ENCODE assay signal across 1 cellular context in genomic region chr6:4351857-4352669, GRCh38.
TF ChIP-seq lines count a peak whose summit lies in the region.

No MANE protein-coding gene starts in this region.

TF ChIP-seq in HEK293, 187 proteins besides CTCF, POLR2A, EP300 and RAD21 (continued from another document and continues in another):
- TF ChIP-seq ZNF518A (tag by site-specific recombination; conservative IDR thresholded peaks at IDR 0.05; ENCODE audit: low read depth) (no peak), ZNF600 (tag by site-specific recombination; IDR thresholded peaks at IDR 0.05) (0 out of 2 replicates have a peak, but pooled peaks have one; percentile 21), ZNF416 (tag by site-specific recombination; IDR thresholded peaks at IDR 0.05) (no peak), ZNF596 (tag by site-specific recombination; IDR thresholded peaks at IDR 0.05) (no peak), ZFP37 (tag by site-specific recombination; IDR thresholded peaks at IDR 0.05) (0 out of 2 replicates have a peak, but pooled peaks have one; percentile 25), HOXC10 (CRISPR knock-in tag; IDR thresholded peaks at IDR 0.05) (no peak), ZNF791 (tag by site-specific recombination; IDR thresholded peaks at IDR 0.05) (no peak), ZNF112 (tag by site-specific recombination; IDR thresholded peaks at IDR 0.05) (no peak), ZNF266 (tag by site-specific recombination; IDR thresholded peaks at IDR 0.05; ENCODE audit: low read depth) (no peak), ZNF146 (tag by site-specific recombination; IDR thresholded peaks at IDR 0.05) (no peak), GLI2 (tag by site-specific recombination; IDR thresholded peaks at IDR 0.05; ENCODE audit: borderline replicate concordance, low read depth) (no peak), ZNF701 (tag by site-specific recombination; IDR thresholded peaks at IDR 0.05) (no peak), ZNF529 (tag by site-specific recombination; IDR thresholded peaks at IDR 0.05; ENCODE audit: insufficient replicate concordance) (no peak), ZFP69B (tag by site-specific recombination; IDR thresholded peaks at IDR 0.05) (0 out of 2 replicates have a peak, but pooled peaks have one; percentile 21), FEZF1 (tag by site-specific recombination; IDR thresholded peaks at IDR 0.05) (no peak), ZNF837 (tag by site-specific recombination; IDR thresholded peaks at IDR 0.05) (no peak), ZNF544 (tag by site-specific recombination; IDR thresholded peaks at IDR 0.05) (no peak), PRDM6 (tag by site-specific recombination; IDR thresholded peaks at IDR 0.05) (no peak), KLF9 (tag by site-specific recombination; IDR thresholded peaks at IDR 0.05; ENCODE audit: low read depth) (no peak), ZNF558 (tag by site-specific recombination; IDR thresholded peaks at IDR 0.05) (0 out of 2 replicates have a peak, but pooled peaks have one; percentile 36), ZNF660 (tag by site-specific recombination; IDR thresholded peaks at IDR 0.05) (peak; percentile 41; the same call in 1 of the 2 replicates), GLIS1 (tag by site-specific recombination; IDR thresholded peaks at IDR 0.05) (peak; percentile 73), ZSCAN4 (tag by site-specific recombination; IDR thresholded peaks at IDR 0.05) (no peak), ZNF404 (tag by site-specific recombination; IDR thresholded peaks at IDR 0.05) (no peak), ZNF776 (tag by site-specific recombination; IDR thresholded peaks at IDR 0.05; ENCODE audit: borderline replicate concordance) (no peak), ZNF585B (tag by site-specific recombination; IDR thresholded peaks at IDR 0.05) (no peak), ZNF76 (tag by site-specific recombination; IDR thresholded peaks at IDR 0.05; ENCODE audit: borderline replicate concordance, low read depth) (no peak), ZNF571 (tag by site-specific recombination; IDR thresholded peaks at IDR 0.05) (no peak), ZNF155 (tag by site-specific recombination; IDR thresholded peaks at IDR 0.05) (no peak), ZNF214 (tag by site-specific recombination; IDR thresholded peaks at IDR 0.05; ENCODE audit: borderline replicate concordance) (no peak), ZNF157 (tag by site-specific recombination; IDR thresholded peaks at IDR 0.05) (no peak), YY2 (tag by site-specific recombination; IDR thresholded peaks at IDR 0.05) (0 out of 2 replicates have a peak, but pooled peaks have one; percentile 24), PRDM1 (tag by site-specific recombination; IDR thresholded peaks at IDR 0.05) (no peak)
- TF ChIP-seq, protein P1, sequence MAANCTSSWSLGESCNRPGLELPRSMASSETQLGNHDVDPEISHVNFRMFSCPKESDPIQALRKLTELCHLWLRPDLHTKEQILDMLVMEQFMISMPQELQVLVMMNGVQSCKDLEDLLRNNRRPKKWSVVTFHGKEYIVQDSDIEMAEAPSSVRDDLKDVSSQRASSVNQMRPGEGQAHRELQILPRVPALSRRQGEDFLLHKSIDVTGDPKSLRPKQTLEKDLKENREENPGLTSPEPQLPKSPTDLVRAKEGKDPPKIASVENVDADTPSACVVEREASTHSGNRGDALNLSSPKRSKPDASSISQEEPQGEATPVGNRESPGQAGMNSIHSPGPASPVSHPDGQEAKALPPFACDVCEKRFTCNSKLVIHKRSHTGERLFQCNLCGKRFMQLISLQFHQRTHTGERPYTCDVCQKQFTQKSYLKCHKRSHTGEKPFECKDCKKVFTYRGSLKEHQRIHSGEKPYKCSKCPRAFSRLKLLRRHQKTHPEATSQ (tag by site-specific recombination; IDR thresholded peaks at IDR 0.05) = no peak
- TF ChIP-seq, protein P2, sequence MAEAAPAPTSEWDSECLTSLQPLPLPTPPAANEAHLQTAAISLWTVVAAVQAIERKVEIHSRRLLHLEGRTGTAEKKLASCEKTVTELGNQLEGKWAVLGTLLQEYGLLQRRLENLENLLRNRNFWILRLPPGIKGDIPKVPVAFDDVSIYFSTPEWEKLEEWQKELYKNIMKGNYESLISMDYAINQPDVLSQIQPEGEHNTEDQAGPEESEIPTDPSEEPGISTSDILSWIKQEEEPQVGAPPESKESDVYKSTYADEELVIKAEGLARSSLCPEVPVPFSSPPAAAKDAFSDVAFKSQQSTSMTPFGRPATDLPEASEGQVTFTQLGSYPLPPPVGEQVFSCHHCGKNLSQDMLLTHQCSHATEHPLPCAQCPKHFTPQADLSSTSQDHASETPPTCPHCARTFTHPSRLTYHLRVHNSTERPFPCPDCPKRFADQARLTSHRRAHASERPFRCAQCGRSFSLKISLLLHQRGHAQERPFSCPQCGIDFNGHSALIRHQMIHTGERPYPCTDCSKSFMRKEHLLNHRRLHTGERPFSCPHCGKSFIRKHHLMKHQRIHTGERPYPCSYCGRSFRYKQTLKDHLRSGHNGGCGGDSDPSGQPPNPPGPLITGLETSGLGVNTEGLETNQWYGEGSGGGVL (tag by site-specific recombination; IDR thresholded peaks at IDR 0.05) = peak; percentile 64; the same call in 1 of the 2 replicates
- TF ChIP-seq, protein P3, sequence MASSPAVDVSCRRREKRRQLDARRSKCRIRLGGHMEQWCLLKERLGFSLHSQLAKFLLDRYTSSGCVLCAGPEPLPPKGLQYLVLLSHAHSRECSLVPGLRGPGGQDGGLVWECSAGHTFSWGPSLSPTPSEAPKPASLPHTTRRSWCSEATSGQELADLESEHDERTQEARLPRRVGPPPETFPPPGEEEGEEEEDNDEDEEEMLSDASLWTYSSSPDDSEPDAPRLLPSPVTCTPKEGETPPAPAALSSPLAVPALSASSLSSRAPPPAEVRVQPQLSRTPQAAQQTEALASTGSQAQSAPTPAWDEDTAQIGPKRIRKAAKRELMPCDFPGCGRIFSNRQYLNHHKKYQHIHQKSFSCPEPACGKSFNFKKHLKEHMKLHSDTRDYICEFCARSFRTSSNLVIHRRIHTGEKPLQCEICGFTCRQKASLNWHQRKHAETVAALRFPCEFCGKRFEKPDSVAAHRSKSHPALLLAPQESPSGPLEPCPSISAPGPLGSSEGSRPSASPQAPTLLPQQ (tag by site-specific recombination; IDR thresholded peaks at IDR 0.05) = no peak
- TF ChIP-seq, protein P4, sequence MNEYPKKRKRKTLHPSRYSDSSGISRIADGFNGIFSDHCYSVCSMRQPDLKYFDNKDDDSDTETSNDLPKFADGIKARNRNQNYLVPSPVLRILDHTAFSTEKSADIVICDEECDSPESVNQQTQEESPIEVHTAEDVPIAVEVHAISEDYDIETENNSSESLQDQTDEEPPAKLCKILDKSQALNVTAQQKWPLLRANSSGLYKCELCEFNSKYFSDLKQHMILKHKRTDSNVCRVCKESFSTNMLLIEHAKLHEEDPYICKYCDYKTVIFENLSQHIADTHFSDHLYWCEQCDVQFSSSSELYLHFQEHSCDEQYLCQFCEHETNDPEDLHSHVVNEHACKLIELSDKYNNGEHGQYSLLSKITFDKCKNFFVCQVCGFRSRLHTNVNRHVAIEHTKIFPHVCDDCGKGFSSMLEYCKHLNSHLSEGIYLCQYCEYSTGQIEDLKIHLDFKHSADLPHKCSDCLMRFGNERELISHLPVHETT (tag by site-specific recombination; IDR thresholded peaks at IDR 0.05) = no peak
- TF ChIP-seq, protein P5, sequence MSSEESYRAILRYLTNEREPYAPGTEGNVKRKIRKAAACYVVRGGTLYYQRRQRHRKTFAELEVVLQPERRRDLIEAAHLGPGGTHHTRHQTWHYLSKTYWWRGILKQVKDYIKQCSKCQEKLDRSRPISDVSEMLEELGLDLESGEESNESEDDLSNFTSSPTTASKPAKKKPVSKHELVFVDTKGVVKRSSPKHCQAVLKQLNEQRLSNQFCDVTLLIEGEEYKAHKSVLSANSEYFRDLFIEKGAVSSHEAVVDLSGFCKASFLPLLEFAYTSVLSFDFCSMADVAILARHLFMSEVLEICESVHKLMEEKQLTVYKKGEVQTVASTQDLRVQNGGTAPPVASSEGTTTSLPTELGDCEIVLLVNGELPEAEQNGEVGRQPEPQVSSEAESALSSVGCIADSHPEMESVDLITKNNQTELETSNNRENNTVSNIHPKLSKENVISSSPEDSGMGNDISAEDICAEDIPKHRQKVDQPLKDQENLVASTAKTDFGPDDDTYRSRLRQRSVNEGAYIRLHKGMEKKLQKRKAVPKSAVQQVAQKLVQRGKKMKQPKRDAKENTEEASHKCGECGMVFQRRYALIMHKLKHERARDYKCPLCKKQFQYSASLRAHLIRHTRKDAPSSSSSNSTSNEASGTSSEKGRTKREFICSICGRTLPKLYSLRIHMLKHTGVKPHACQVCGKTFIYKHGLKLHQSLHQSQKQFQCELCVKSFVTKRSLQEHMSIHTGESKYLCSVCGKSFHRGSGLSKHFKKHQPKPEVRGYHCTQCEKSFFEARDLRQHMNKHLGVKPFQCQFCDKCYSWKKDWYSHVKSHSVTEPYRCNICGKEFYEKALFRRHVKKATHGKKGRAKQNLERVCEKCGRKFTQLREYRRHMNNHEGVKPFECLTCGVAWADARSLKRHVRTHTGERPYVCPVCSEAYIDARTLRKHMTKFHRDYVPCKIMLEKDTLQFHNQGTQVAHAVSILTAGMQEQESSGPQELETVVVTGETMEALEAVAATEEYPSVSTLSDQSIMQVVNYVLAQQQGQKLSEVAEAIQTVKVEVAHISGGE (tag by site-specific recombination; conservative IDR thresholded peaks at IDR 0.05; ENCODE audit: low read depth) = no peak
- TF ChIP-seq, protein P6, sequence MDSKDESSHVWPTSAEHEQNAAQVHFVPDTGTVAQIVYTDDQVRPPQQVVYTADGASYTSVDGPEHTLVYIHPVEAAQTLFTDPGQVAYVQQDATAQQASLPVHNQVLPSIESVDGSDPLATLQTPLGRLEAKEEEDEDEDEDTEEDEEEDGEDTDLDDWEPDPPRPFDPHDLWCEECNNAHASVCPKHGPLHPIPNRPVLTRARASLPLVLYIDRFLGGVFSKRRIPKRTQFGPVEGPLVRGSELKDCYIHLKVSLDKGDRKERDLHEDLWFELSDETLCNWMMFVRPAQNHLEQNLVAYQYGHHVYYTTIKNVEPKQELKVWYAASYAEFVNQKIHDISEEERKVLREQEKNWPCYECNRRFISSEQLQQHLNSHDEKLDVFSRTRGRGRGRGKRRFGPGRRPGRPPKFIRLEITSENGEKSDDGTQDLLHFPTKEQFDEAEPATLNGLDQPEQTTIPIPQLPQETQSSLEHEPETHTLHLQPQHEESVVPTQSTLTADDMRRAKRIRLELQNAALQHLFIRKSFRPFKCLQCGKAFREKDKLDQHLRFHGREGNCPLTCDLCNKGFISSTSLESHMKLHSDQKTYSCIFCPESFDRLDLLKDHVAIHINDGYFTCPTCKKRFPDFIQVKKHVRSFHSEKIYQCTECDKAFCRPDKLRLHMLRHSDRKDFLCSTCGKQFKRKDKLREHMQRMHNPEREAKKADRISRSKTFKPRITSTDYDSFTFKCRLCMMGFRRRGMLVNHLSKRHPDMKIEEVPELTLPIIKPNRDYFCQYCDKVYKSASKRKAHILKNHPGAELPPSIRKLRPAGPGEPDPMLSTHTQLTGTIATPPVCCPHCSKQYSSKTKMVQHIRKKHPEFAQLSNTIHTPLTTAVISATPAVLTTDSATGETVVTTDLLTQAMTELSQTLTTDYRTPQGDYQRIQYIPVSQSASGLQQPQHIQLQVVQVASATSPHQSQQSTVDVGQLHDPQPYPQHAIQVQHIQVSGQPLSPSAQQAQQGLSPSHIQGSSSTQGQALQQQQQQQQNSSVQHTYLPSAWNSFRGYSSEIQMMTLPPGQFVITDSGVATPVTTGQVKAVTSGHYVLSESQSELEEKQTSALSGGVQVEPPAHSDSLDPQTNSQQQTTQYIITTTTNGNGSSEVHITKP (tag by site-specific recombination; IDR thresholded peaks at IDR 0.05) = 0 out of 2 replicates have a peak, but pooled peaks have one; percentile 14
